1 cellular context compared by ENCODE assay signal in the genomic region with DNA sequence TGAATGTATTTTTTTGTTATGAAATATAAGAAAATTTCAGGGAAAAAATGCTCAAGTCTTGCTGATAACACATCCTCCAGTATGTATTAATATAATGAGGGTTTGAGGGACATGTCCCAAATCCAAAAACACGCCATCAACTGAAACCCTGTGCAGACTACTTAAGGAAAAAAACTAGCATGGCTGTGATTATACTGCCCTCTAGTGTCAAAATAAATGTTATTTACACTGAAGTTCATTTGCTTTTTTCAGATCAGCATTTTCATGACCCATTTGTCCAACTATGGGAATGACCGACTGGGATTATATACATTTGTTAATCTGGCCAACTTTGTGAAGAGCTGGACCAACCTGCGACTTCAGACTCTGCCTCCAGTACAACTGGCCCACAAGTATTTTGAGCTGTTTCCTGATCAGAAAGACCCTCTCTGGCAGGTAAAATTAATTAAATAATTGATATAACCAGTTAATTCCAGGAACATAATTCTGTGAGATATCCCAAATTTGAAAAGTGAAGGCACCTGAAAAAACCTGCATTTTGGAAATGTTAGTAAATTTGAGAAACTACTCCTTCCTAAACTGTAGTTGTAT.
TF ChIP-seq lines count a peak whose summit lies in the region.

No MANE protein-coding gene starts in this region.

TF ChIP-seq in WTC11, 78 proteins besides CTCF, POLR2A, EP300 and RAD21 (continued from another document):
- TF ChIP-seq, protein P1, sequence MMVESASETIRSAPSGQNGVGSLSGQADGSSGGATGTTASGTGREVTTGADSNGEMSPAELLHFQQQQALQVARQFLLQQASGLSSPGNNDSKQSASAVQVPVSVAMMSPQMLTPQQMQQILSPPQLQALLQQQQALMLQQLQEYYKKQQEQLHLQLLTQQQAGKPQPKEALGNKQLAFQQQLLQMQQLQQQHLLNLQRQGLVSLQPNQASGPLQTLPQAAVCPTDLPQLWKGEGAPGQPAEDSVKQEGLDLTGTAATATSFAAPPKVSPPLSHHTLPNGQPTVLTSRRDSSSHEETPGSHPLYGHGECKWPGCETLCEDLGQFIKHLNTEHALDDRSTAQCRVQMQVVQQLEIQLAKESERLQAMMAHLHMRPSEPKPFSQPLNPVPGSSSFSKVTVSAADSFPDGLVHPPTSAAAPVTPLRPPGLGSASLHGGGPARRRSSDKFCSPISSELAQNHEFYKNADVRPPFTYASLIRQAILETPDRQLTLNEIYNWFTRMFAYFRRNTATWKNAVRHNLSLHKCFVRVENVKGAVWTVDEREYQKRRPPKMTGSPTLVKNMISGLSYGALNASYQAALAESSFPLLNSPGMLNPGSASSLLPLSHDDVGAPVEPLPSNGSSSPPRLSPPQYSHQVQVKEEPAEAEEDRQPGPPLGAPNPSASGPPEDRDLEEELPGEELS (CRISPR knock-in tag; IDR thresholded peaks at IDR 0.05) = no peak
- TF ChIP-seq, protein P2, sequence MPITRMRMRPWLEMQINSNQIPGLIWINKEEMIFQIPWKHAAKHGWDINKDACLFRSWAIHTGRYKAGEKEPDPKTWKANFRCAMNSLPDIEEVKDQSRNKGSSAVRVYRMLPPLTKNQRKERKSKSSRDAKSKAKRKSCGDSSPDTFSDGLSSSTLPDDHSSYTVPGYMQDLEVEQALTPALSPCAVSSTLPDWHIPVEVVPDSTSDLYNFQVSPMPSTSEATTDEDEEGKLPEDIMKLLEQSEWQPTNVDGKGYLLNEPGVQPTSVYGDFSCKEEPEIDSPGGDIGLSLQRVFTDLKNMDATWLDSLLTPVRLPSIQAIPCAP (CRISPR knock-in tag; IDR thresholded peaks at IDR 0.05) = no peak
- TF ChIP-seq RORB (CRISPR knock-in tag; IDR thresholded peaks at IDR 0.05) = no peak
- TF ChIP-seq, protein P3, sequence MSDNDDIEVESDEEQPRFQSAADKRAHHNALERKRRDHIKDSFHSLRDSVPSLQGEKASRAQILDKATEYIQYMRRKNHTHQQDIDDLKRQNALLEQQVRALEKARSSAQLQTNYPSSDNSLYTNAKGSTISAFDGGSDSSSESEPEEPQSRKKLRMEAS (CRISPR knock-in tag; IDR thresholded peaks at IDR 0.05) = no peak
- TF ChIP-seq, protein P4, sequence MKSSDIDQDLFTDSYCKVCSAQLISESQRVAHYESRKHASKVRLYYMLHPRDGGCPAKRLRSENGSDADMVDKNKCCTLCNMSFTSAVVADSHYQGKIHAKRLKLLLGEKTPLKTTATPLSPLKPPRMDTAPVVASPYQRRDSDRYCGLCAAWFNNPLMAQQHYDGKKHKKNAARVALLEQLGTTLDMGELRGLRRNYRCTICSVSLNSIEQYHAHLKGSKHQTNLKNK (CRISPR knock-in tag; IDR thresholded peaks at IDR 0.05) = no peak
- TF ChIP-seq, protein P5, sequence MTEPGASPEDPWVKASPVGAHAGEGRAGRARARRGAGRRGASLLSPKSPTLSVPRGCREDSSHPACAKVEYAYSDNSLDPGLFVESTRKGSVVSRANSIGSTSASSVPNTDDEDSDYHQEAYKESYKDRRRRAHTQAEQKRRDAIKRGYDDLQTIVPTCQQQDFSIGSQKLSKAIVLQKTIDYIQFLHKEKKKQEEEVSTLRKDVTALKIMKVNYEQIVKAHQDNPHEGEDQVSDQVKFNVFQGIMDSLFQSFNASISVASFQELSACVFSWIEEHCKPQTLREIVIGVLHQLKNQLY (CRISPR knock-in tag; IDR thresholded peaks at IDR 0.05) = no peak
- TF ChIP-seq, protein P6, sequence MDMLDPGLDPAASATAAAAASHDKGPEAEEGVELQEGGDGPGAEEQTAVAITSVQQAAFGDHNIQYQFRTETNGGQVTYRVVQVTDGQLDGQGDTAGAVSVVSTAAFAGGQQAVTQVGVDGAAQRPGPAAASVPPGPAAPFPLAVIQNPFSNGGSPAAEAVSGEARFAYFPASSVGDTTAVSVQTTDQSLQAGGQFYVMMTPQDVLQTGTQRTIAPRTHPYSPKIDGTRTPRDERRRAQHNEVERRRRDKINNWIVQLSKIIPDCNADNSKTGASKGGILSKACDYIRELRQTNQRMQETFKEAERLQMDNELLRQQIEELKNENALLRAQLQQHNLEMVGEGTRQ (CRISPR knock-in tag; IDR thresholded peaks at IDR 0.05) = no peak
- TF ChIP-seq HMGA2 (CRISPR knock-in tag; IDR thresholded peaks at IDR 0.05) = no peak
- TF ChIP-seq, protein P7, sequence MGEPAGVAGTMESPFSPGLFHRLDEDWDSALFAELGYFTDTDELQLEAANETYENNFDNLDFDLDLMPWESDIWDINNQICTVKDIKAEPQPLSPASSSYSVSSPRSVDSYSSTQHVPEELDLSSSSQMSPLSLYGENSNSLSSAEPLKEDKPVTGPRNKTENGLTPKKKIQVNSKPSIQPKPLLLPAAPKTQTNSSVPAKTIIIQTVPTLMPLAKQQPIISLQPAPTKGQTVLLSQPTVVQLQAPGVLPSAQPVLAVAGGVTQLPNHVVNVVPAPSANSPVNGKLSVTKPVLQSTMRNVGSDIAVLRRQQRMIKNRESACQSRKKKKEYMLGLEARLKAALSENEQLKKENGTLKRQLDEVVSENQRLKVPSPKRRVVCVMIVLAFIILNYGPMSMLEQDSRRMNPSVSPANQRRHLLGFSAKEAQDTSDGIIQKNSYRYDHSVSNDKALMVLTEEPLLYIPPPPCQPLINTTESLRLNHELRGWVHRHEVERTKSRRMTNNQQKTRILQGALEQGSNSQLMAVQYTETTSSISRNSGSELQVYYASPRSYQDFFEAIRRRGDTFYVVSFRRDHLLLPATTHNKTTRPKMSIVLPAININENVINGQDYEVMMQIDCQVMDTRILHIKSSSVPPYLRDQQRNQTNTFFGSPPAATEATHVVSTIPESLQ (CRISPR knock-in tag; IDR thresholded peaks at IDR 0.05) = no peak
- no peak for TF ChIP-seq ZBTB21 (CRISPR knock-in tag; IDR thresholded peaks at IDR 0.05; ENCODE audit: borderline replicate concordance)
